ENCODE assay signal across 1 cellular context in genomic region chr2:9752441-9753275, GRCh38.
TF ChIP-seq lines count a peak whose summit lies in the region.

No MANE protein-coding gene starts in this region.

TF ChIP-seq in HepG2, 621 proteins besides CTCF, POLR2A, EP300 and RAD21 (continued from another document):
- TF ChIP-seq, protein P1, sequence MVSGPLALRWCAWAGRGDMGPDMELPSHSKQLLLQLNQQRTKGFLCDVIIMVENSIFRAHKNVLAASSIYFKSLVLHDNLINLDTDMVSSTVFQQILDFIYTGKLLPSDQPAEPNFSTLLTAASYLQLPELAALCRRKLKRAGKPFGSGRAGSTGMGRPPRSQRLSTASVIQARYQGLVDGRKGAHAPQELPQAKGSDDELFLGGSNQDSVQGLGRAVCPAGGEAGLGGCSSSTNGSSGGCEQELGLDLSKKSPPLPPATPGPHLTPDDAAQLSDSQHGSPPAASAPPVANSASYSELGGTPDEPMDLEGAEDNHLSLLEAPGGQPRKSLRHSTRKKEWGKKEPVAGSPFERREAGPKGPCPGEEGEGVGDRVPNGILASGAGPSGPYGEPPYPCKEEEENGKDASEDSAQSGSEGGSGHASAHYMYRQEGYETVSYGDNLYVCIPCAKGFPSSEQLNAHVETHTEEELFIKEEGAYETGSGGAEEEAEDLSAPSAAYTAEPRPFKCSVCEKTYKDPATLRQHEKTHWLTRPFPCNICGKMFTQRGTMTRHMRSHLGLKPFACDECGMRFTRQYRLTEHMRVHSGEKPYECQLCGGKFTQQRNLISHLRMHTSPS (CRISPR knock-in tag; IDR thresholded peaks at IDR 0.05; ENCODE audit: low read depth) = peak; percentile 37; the same call in 1 of the 2 replicates
- TF ChIP-seq, protein P2, sequence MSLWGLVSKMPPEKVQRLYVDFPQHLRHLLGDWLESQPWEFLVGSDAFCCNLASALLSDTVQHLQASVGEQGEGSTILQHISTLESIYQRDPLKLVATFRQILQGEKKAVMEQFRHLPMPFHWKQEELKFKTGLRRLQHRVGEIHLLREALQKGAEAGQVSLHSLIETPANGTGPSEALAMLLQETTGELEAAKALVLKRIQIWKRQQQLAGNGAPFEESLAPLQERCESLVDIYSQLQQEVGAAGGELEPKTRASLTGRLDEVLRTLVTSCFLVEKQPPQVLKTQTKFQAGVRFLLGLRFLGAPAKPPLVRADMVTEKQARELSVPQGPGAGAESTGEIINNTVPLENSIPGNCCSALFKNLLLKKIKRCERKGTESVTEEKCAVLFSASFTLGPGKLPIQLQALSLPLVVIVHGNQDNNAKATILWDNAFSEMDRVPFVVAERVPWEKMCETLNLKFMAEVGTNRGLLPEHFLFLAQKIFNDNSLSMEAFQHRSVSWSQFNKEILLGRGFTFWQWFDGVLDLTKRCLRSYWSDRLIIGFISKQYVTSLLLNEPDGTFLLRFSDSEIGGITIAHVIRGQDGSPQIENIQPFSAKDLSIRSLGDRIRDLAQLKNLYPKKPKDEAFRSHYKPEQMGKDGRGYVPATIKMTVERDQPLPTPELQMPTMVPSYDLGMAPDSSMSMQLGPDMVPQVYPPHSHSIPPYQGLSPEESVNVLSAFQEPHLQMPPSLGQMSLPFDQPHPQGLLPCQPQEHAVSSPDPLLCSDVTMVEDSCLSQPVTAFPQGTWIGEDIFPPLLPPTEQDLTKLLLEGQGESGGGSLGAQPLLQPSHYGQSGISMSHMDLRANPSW (CRISPR knock-in tag; IDR thresholded peaks at IDR 0.05; ENCODE audit: borderline replicate concordance) = no peak
- peak; percentile 16; the same call in 1 of the 2 replicates for TF ChIP-seq SAP130 (CRISPR knock-in tag; IDR thresholded peaks at IDR 0.05; ENCODE audit: low read depth)
- no peak for TF ChIP-seq SOX13 (IDR thresholded peaks at IDR 0.05)
- no peak for TF ChIP-seq SOX13 (CRISPR knock-in tag; conservative IDR thresholded peaks at IDR 0.05 in 1 of 2, IDR thresholded peaks at IDR 0.05 in 1 of 2)
- TF ChIP-seq HNF4G (IDR thresholded peaks at IDR 0.05; ENCODE audit: borderline replicate concordance, low read depth, low read length) = peak; percentile 25; the same call in 1 of the 2 replicates
- TF ChIP-seq HNF4G (CRISPR knock-in tag; IDR thresholded peaks at IDR 0.05; ENCODE audit: borderline replicate concordance, low read depth) = no peak
- peak; percentile 36 for TF ChIP-seq PTBP1 (IDR thresholded peaks at IDR 0.05; ENCODE audit: low read depth, low read length, poor library complexity, severe bottlenecking)
- TF ChIP-seq, protein P3, sequence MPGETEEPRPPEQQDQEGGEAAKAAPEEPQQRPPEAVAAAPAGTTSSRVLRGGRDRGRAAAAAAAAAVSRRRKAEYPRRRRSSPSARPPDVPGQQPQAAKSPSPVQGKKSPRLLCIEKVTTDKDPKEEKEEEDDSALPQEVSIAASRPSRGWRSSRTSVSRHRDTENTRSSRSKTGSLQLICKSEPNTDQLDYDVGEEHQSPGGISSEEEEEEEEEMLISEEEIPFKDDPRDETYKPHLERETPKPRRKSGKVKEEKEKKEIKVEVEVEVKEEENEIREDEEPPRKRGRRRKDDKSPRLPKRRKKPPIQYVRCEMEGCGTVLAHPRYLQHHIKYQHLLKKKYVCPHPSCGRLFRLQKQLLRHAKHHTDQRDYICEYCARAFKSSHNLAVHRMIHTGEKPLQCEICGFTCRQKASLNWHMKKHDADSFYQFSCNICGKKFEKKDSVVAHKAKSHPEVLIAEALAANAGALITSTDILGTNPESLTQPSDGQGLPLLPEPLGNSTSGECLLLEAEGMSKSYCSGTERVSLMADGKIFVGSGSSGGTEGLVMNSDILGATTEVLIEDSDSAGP (CRISPR knock-in tag; IDR thresholded peaks at IDR 0.05; ENCODE audit: borderline replicate concordance) = peak; percentile 80
- no peak for TF ChIP-seq ZNF513 (CRISPR knock-in tag; conservative IDR thresholded peaks at IDR 0.05)
- TF ChIP-seq FOSL2 (CRISPR knock-in tag; IDR thresholded peaks at IDR 0.05) = peak; percentile 49
- 0 out of 2 replicates have a peak, but pooled peaks have one; percentile 27 for TF ChIP-seq ZNF687 (CRISPR knock-in tag; IDR thresholded peaks at IDR 0.05)
